In the genomic region with DNA sequence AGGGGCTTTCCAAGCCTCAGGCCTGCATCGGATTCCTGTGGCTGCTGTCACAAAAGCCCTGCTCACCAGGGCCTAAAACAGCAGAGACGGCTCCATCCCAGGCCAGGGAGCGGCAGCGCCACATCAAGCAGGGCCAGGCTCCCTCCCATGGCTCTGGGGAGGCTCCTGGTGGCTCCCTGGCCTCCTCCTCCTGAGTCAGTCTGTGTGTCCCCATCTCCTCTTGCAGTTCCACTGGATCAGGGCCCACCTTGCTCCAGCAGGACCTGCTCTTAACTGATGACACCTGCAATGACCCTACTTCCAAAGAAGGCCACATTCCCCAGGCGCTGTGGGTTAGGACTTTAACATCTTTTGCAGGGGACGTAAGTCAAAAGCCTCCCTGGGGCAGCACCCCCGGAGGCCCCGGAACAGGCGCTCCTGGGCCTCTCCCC, we compare ENCODE assay signal across 1 cellular context.
TF ChIP-seq lines count a peak whose summit lies in the region.

No MANE protein-coding gene starts in this region.

TF ChIP-seq in H1, 55 proteins besides CTCF, POLR2A, EP300 and RAD21:
- TF ChIP-seq SIN3A (conservative IDR thresholded peaks at IDR 0.05 in 1 of 2, IDR thresholded peaks at IDR 0.05 in 1 of 2; ENCODE audit: low read depth in 1 of 2, low read length in 2 of 2), result 0 out of 4 replicates have a peak, but pooled peaks of 1 of the 2 experiments have one; percentile 31
- TF ChIP-seq TCF12 (IDR thresholded peaks at IDR 0.05; ENCODE audit: low read depth, low read length), result no peak
TF ChIP-seq in H1: peak in this region for 1.
